ENCODE assay signal across 8 cellular contexts in genomic region chr11:84720706-84721402, GRCh38.
DNase-seq lines count a peak whose midpoint lies in the region; ATAC-seq and TF ChIP-seq lines count a peak whose summit lies in the region.

No MANE protein-coding gene starts in this region.

- TF ChIP-seq CTCF in PC-3 (conservative IDR thresholded peaks at IDR 0.05; ENCODE audit: low read depth, low read length): no peak
- no peak for TF ChIP-seq CTCF in esophagus squamous epithelium (IDR thresholded peaks at IDR 0.05)
- no peak for TF ChIP-seq CTCF in neural cell (IDR thresholded peaks at IDR 0.05; ENCODE audit: poor library complexity, severe bottlenecking)

- H3F3A ChIP-seq in PC-3 (ENCODE audit: low read length, unreplicated experiment) (no peaks in the 10 kb centered on the region), neural cell (ENCODE audit: insufficient read depth, low read length, poor library complexity, severe bottlenecking) (no peaks in the 10 kb centered on the region)

- H3K9me2 ChIP-seq in PC-3 (replicated peaks; ENCODE audit: low read length) (no peaks in the 10 kb centered on the region), neural cell (ENCODE audit: insufficient read depth, low read length) (no peaks in the 10 kb centered on the region)

- H3K36me3 Mint-ChIP-seq in T-helper 17 cell (ENCODE audit: low read depth): no peaks in the 10 kb centered on the region

- WGBS in esophagus squamous epithelium, 2 donors: 2% methylated on average over 9 to 23 of the region's 29 CpGs

- H3K27me3 ChIP-seq in PC-3 (ENCODE audit: low read length): peaks cover 72% of the 10 kb centered on the region
- no peaks in the 10 kb centered on the region for H3K27me3 ChIP-seq in esophagus squamous epithelium
- peaks cover 3% of the 10 kb centered on the region for H3K27me3 ChIP-seq in neural cell (ENCODE audit: insufficient read depth, low read depth, low read length)

- no peak overlapping the region for H3K27ac ChIP-seq in PC-3 (ENCODE audit: low read length)
- peak overlapping the region in 2 of 4 donors; percentile 26 to 27 for H3K27ac ChIP-seq in esophagus squamous epithelium
- no peak overlapping the region for H3K27ac ChIP-seq in neural cell (ENCODE audit: low read length)

- TF ChIP-seq POLR2A in esophagus squamous epithelium (IDR thresholded peaks at IDR 0.05): no peak

- no TSS peak for BruUV-seq in PC-3 (replicated peaks; lab: Mats Ljungman, UMichigan)

- H3K4me1 Mint-ChIP-seq in T-helper 17 cell: no peaks in the 10 kb centered on the region

- H3K27ac Mint-ChIP-seq in T-helper 17 cell: no peak overlapping the region

- intact Hi-C loops in PC-3 (cut with micrococcal nuclease): no loop called here
- intact Hi-C loops in esophagus squamous epithelium (cut with DNase I): no loop called here

- DNase-seq in PC-3 (no peak), esophagus squamous epithelium (lab: John Stamatoyannopoulos, UW) (no peak), epidermal melanocyte (ENCODE audit: insufficient read length, low spot score) (no peak), T-helper 17 cell (no peak)

- CTCF ChIA-PET in PC-3 (lab: Charles Lee): no interaction called here

- no peak for TF ChIP-seq RAD21 in neural cell (conservative IDR thresholded peaks at IDR 0.05)

- H3K9me3 ChIP-seq in ES-I3 (ENCODE audit: control insufficient read depth, insufficient read depth, low read length): no peaks in the 10 kb centered on the region
- no peaks in the 10 kb centered on the region for H3K9me3 ChIP-seq in PC-3 (ENCODE audit: low read length)
- no peaks in the 10 kb centered on the region for H3K9me3 ChIP-seq in esophagus squamous epithelium
- no peaks in the 10 kb centered on the region for H3K9me3 ChIP-seq in neural cell (ENCODE audit: low read length)
- H3K9me3 ChIP-seq in T-helper 17 cell (ENCODE audit: control insufficient read depth, low read length, poor library complexity, severe bottlenecking): no peaks in the 10 kb centered on the region

- H2AFZ ChIP-seq in PC-3 (ENCODE audit: low read length) (no peak overlapping the region), neural cell (ENCODE audit: low read depth, low read length) (peak overlapping the region; percentile 21)

- no peak for ATAC-seq in PC-3
- no peak for ATAC-seq in GM19023 (IDR thresholded peaks at IDR 0.05; ENCODE audit: unreplicated experiment)
- ATAC-seq in T-helper 17 cell: no peak
- ATAC-seq in HG02870 (IDR thresholded peaks at IDR 0.05; ENCODE audit: unreplicated experiment): no peak

- H3K4me3 ChIP-seq in PC-3 (ENCODE audit: low read length): no peak overlapping the region
- peak overlapping the region; percentile 26 to 71 (median 52) for H3K4me3 ChIP-seq in esophagus squamous epithelium
- H3K4me3 ChIP-seq in neural cell (ENCODE audit: low read length): peak overlapping the region; percentile 72

- POLR2A ChIA-PET in PC-3 (lab: Charles Lee; ENCODE audit: unreplicated experiment): no interaction called here

- H4K20me1 ChIP-seq in PC-3 (ENCODE audit: low read length) (no peaks in the 10 kb centered on the region), neural cell (ENCODE audit: insufficient read depth) (no peaks in the 10 kb centered on the region)

- H3K4me2 ChIP-seq in PC-3 (ENCODE audit: low read length) (peak overlapping the region; percentile 27; the same call in 1 of the 2 replicates), neural cell (ENCODE audit: low read length) (peak overlapping the region; percentile 53)

- no peaks in the 10 kb centered on the region; the same call in 1 of the 2 replicates for H3K4me1 ChIP-seq in ES-I3 (ENCODE audit: insufficient read depth, low read length)
- H3K4me1 ChIP-seq in PC-3 (ENCODE audit: insufficient read depth, low read length): no peaks in the 10 kb centered on the region
- H3K4me1 ChIP-seq in esophagus squamous epithelium: peaks cover 0 to 18% (median 5%) of the 10 kb centered on the region in 3 donors

- no peak overlapping the region for H3K4me3 Mint-ChIP-seq in T-helper 17 cell

- H3K9ac ChIP-seq in ES-I3 (ENCODE audit: low read depth, low read length) (peak overlapping the region; percentile 47), PC-3 (ENCODE audit: low read length) (no peak overlapping the region), neural cell (ENCODE audit: low read length) (peak overlapping the region; percentile 55)

- H3K79me2 ChIP-seq in PC-3 (ENCODE audit: low read length) (no peaks in the 10 kb centered on the region), neural cell (replicated peaks; ENCODE audit: insufficient read depth, low read length) (no peaks in the 10 kb centered on the region)

- H3K27me3 Mint-ChIP-seq in T-helper 17 cell: no peaks in the 10 kb centered on the region

- no peaks in the 10 kb centered on the region for H3K36me3 ChIP-seq in ES-I3 (ENCODE audit: insufficient read depth, low read length)
- no peaks in the 10 kb centered on the region for H3K36me3 ChIP-seq in PC-3 (ENCODE audit: low read depth, low read length)
- H3K36me3 ChIP-seq in esophagus squamous epithelium: no peaks in the 10 kb centered on the region
- no peaks in the 10 kb centered on the region for H3K36me3 ChIP-seq in neural cell (ENCODE audit: insufficient read depth, low read length)

- no peak for TF ChIP-seq EP300 in neural cell (conservative IDR thresholded peaks at IDR 0.05; ENCODE audit: poor library complexity, severe bottlenecking)

TF ChIP-seq in neural cell, 6 proteins besides CTCF, POLR2A, EP300 and RAD21:
- no peak for TF ChIP-seq MXI1 (conservative IDR thresholded peaks at IDR 0.05; ENCODE audit: poor library complexity, severe bottlenecking)
